1 cellular context compared by ENCODE assay signal in the genomic region with DNA sequence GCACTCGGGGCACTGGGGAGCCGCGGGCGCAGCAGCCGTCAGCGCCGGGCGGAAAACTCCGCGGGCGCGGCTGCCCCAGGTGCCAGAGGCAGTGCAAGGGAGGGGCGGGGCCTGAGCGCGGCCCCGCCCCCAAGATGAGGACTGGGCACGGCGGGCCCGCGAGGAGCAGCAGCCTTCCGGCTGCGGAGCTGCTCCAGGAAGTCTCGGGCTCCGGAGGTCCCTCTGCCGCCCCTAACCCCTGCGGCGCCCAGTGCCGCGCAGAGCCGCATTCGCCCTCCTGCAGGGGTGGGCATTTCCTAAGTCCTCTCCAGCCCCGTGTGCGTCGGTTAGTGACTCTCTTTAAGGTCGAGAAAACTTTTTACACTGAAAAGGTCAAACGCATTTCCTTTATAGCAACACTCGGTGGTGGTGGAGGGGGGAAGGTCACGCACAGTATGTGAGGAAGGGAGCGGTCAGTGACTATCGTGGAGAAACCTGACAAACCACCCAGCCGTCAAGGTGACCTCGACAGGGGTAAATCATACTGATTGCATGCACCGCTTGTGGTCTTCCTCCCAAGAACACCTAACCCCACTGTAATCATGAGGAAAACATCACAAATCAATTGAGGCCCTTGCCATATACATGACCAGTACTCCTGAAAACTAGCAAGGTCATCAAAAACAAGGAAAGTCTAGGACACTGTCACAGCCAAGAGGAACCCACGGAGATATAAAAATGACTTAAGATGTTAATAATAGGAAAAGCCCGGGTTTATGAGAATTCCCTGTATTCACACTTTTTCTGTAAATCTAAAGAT.
A peak's percentile ranks its signal among the peaks of the same experiment; 100 is the strongest.
TF ChIP-seq lines count a peak whose summit lies in the region.

TSS of gene ANXA11 (minus strand) at position 60 of the 799 bp plus-strand sequence. CDS start 32,676 bp downstream, outside the sequence.

TF ChIP-seq in K562, 482 proteins besides CTCF, POLR2A, EP300 and RAD21 (continued from another document):
- TF ChIP-seq, protein P1, sequence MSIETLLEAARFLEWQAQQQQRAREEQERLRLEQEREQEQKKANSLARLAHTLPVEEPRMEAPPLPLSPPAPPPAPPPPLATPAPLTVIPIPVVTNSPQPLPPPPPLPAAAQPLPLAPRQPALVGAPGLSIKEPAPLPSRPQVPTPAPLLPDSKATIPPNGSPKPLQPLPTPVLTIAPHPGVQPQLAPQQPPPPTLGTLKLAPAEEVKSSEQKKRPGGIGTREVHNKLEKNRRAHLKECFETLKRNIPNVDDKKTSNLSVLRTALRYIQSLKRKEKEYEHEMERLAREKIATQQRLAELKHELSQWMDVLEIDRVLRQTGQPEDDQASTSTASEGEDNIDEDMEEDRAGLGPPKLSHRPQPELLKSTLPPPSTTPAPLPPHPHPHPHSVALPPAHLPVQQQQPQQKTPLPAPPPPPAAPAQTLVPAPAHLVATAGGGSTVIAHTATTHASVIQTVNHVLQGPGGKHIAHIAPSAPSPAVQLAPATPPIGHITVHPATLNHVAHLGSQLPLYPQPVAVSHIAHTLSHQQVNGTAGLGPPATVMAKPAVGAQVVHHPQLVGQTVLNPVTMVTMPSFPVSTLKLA (conservative IDR thresholded peaks at IDR 0.05), result peak in 1 of 2 experiments; percentile 43; a peak in 1 of 4 replicates
- no peak for TF ChIP-seq PTRF (tag; IDR thresholded peaks at IDR 0.05)
- TF ChIP-seq CC2D1A (IDR thresholded peaks at IDR 0.05), result 0 out of 2 replicates have a peak, but pooled peaks have one; percentile 14
- no peak for TF ChIP-seq AFF4 (CRISPR knock-in tag; IDR thresholded peaks at IDR 0.05)
- TF ChIP-seq LEF1 (IDR thresholded peaks at IDR 0.05), result peak; percentile 70; the same call in 1 of the 2 replicates
- TF ChIP-seq ZSCAN29 (IDR thresholded peaks at IDR 0.05), result no peak
- peak; percentile 96 for TF ChIP-seq KDM5B (IDR thresholded peaks at IDR 0.05; ENCODE audit: insufficient replicate concordance, low read depth, low read length)
- peak; percentile 91 for TF ChIP-seq TBP (optimal IDR thresholded peaks at IDR 0.05; ENCODE audit: low read depth, low read length)
- TF ChIP-seq DMBX1 (CRISPR knock-in tag; IDR thresholded peaks at IDR 0.05; ENCODE audit: borderline replicate concordance), result no peak; the same call in 1 of the 2 replicates
- TF ChIP-seq, protein P2, sequence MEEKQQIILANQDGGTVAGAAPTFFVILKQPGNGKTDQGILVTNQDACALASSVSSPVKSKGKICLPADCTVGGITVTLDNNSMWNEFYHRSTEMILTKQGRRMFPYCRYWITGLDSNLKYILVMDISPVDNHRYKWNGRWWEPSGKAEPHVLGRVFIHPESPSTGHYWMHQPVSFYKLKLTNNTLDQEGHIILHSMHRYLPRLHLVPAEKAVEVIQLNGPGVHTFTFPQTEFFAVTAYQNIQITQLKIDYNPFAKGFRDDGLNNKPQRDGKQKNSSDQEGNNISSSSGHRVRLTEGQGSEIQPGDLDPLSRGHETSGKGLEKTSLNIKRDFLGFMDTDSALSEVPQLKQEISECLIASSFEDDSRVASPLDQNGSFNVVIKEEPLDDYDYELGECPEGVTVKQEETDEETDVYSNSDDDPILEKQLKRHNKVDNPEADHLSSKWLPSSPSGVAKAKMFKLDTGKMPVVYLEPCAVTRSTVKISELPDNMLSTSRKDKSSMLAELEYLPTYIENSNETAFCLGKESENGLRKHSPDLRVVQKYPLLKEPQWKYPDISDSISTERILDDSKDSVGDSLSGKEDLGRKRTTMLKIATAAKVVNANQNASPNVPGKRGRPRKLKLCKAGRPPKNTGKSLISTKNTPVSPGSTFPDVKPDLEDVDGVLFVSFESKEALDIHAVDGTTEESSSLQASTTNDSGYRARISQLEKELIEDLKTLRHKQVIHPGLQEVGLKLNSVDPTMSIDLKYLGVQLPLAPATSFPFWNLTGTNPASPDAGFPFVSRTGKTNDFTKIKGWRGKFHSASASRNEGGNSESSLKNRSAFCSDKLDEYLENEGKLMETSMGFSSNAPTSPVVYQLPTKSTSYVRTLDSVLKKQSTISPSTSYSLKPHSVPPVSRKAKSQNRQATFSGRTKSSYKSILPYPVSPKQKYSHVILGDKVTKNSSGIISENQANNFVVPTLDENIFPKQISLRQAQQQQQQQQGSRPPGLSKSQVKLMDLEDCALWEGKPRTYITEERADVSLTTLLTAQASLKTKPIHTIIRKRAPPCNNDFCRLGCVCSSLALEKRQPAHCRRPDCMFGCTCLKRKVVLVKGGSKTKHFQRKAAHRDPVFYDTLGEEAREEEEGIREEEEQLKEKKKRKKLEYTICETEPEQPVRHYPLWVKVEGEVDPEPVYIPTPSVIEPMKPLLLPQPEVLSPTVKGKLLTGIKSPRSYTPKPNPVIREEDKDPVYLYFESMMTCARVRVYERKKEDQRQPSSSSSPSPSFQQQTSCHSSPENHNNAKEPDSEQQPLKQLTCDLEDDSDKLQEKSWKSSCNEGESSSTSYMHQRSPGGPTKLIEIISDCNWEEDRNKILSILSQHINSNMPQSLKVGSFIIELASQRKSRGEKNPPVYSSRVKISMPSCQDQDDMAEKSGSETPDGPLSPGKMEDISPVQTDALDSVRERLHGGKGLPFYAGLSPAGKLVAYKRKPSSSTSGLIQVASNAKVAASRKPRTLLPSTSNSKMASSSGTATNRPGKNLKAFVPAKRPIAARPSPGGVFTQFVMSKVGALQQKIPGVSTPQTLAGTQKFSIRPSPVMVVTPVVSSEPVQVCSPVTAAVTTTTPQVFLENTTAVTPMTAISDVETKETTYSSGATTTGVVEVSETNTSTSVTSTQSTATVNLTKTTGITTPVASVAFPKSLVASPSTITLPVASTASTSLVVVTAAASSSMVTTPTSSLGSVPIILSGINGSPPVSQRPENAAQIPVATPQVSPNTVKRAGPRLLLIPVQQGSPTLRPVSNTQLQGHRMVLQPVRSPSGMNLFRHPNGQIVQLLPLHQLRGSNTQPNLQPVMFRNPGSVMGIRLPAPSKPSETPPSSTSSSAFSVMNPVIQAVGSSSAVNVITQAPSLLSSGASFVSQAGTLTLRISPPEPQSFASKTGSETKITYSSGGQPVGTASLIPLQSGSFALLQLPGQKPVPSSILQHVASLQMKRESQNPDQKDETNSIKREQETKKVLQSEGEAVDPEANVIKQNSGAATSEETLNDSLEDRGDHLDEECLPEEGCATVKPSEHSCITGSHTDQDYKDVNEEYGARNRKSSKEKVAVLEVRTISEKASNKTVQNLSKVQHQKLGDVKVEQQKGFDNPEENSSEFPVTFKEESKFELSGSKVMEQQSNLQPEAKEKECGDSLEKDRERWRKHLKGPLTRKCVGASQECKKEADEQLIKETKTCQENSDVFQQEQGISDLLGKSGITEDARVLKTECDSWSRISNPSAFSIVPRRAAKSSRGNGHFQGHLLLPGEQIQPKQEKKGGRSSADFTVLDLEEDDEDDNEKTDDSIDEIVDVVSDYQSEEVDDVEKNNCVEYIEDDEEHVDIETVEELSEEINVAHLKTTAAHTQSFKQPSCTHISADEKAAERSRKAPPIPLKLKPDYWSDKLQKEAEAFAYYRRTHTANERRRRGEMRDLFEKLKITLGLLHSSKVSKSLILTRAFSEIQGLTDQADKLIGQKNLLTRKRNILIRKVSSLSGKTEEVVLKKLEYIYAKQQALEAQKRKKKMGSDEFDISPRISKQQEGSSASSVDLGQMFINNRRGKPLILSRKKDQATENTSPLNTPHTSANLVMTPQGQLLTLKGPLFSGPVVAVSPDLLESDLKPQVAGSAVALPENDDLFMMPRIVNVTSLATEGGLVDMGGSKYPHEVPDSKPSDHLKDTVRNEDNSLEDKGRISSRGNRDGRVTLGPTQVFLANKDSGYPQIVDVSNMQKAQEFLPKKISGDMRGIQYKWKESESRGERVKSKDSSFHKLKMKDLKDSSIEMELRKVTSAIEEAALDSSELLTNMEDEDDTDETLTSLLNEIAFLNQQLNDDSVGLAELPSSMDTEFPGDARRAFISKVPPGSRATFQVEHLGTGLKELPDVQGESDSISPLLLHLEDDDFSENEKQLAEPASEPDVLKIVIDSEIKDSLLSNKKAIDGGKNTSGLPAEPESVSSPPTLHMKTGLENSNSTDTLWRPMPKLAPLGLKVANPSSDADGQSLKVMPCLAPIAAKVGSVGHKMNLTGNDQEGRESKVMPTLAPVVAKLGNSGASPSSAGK (IDR thresholded peaks at IDR 0.05), result peak; percentile 60
- peak; percentile 39 for TF ChIP-seq NFIC (IDR thresholded peaks at IDR 0.05)
- TF ChIP-seq NBN (IDR thresholded peaks at IDR 0.05; ENCODE audit: low read depth), result peak; percentile 89
- TF ChIP-seq NR2C2 (CRISPR knock-in tag; IDR thresholded peaks at IDR 0.05), result no peak; the same call in 1 of the 2 replicates
- TF ChIP-seq NR2C2 (tag; IDR thresholded peaks at IDR 0.05), result peak; percentile 77
- TF ChIP-seq DPF2 (IDR thresholded peaks at IDR 0.05), result peak; percentile 74
- TF ChIP-seq MBD2 (IDR thresholded peaks at IDR 0.05; ENCODE audit: borderline replicate concordance, low read depth), result peak; percentile 57; the same call in 1 of the 2 replicates
- TF ChIP-seq, protein P3, sequence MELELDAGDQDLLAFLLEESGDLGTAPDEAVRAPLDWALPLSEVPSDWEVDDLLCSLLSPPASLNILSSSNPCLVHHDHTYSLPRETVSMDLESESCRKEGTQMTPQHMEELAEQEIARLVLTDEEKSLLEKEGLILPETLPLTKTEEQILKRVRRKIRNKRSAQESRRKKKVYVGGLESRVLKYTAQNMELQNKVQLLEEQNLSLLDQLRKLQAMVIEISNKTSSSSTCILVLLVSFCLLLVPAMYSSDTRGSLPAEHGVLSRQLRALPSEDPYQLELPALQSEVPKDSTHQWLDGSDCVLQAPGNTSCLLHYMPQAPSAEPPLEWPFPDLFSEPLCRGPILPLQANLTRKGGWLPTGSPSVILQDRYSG (tag; conservative IDR thresholded peaks at IDR 0.05; ENCODE audit: low read depth), result no peak
- no peak for TF ChIP-seq ARID3A (IDR thresholded peaks at IDR 0.05; ENCODE audit: borderline replicate concordance, low read depth, low read length)
